ENCODE assay signal across 8 cellular contexts in the genomic region with DNA sequence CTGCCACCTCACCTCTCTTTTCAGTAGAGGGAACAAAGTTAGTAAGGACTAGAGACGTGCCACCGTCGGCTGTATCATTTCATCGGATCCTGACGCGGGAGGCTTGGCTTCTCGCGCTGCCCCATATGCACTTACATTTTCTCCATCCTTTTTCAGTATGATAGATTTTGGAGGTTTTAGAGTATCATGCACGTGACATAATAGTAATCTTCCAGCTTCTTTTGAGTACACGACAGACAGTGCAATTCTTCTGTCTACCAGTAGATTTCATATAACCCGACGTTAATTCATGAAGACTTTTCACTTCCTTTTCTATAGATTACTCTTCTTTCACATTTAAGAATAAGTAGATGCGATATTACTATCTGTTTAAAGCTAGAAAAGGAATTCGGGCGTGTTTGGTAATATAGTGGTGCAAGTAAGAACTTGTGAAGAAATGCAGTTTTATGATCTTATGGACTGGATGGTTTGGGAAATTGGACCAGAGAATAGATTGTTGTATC. TPM values are rescaled to one million over a fixed set of nuclear protein-coding genes. Genes with fewer than 3 reads are reported as not detected.
DNase-seq lines count a peak whose midpoint lies in the region; ATAC-seq, FAIRE-seq and TF ChIP-seq lines count a peak whose summit lies in the region.

No MANE protein-coding gene starts in this region.

- peak overlapping the region; percentile 93 for H3K4me2 ChIP-seq in astrocyte (ENCODE audit: low read length)

- peaks cover 8% of the 10 kb centered on the region for H3K4me1 ChIP-seq in astrocyte (ENCODE audit: insufficient read depth, low read length)
- peaks cover 0 to 15% (median 7%) of the 10 kb centered on the region in 4 donors for H3K4me1 ChIP-seq in right lobe of liver
- no peaks in the 10 kb centered on the region for H3K4me1 ChIP-seq in urinary bladder (ENCODE audit: insufficient read depth)

- TF ChIP-seq POLR2A in right lobe of liver (IDR thresholded peaks at IDR 0.05), result no peak

- peaks cover 7% of the 10 kb centered on the region for H3K27me3 Mint-ChIP-seq in astrocyte (ENCODE audit: low read depth, unreplicated experiment)

- H3K27me3 ChIP-seq in astrocyte (ENCODE audit: insufficient read depth, low read length), result peaks cover 21% of the 10 kb centered on the region
- peaks cover 0 to 9% of the 10 kb centered on the region in 2 donors for H3K27me3 ChIP-seq in right lobe of liver

- H3K36me3 Mint-ChIP-seq in astrocyte (ENCODE audit: low read depth, unreplicated experiment), result peaks cover 4% of the 10 kb centered on the region

- H3K27ac Mint-ChIP-seq in astrocyte (ENCODE audit: unreplicated experiment), result no peak overlapping the region

- DNase-seq in Ammon's horn (ENCODE audit: low spot score), result peak; percentile 13
- DNase-seq in astrocyte (ENCODE audit: low read depth), result no peak
- DNase-seq in right lobe of liver, result no peak
- DNase-seq in NCI-H1694 treated with DMSO at 0.1 percent for 48 hours (lab: John Stamatoyannopoulos, UW), result no peak
- DNase-seq in iPS-NIHi11 (ENCODE audit: low spot score), result no peak
- no peak for DNase-seq in sciatic nerve (ENCODE audit: low spot score)

- H2AFZ ChIP-seq in astrocyte (ENCODE audit: low read depth, low read length), result peak overlapping the region; percentile 94

- H3K27ac ChIP-seq in astrocyte (ENCODE audit: low read depth, low read length), result no peak overlapping the region
- no peak overlapping the region for H3K27ac ChIP-seq in right lobe of liver
- H3K27ac ChIP-seq in urinary bladder (ENCODE audit: low read depth), result no peak overlapping the region

- H3K79me2 ChIP-seq in astrocyte (ENCODE audit: insufficient read depth, low read length), result no peaks in the 10 kb centered on the region

- peak overlapping the region; percentile 90 for H3K4me3 Mint-ChIP-seq in astrocyte (ENCODE audit: unreplicated experiment)

- H3K9me3 ChIP-seq in astrocyte (ENCODE audit: insufficient read depth, low read depth, low read length) (no peaks in the 10 kb centered on the region), right lobe of liver (no peaks in the 10 kb centered on the region)

- H3K36me3 ChIP-seq in astrocyte (ENCODE audit: insufficient read depth, low read length), result no peaks in the 10 kb centered on the region
- no peaks in the 10 kb centered on the region for H3K36me3 ChIP-seq in right lobe of liver
- H3K36me3 ChIP-seq in urinary bladder (ENCODE audit: insufficient read depth), result no peaks in the 10 kb centered on the region

- intact Hi-C loops in right lobe of liver (cut with DNase I), result no loop called here
- intact Hi-C loops in sciatic nerve (cut with DNase I), result no loop called here

- ATAC-seq in HG03159 (IDR thresholded peaks at IDR 0.05; ENCODE audit: unreplicated experiment), result peak; percentile 35
- no peak for ATAC-seq in right lobe of liver
- ATAC-seq in sciatic nerve, result no peak

- H3K4me1 Mint-ChIP-seq in astrocyte (ENCODE audit: low read depth, unreplicated experiment), result peaks cover 7% of the 10 kb centered on the region

- 15% methylated on average over 14 of the region's 15 CpGs for WGBS in right lobe of liver (ENCODE audit: insufficient coverage, low coverage, low lambda C conversion rate, missing lambda C conversion rate)
- whole genome bisulfite sequencing in urinary bladder, result 15% methylated on average over 15 of the region's 15 CpGs

- peak overlapping the region; percentile 62 for H3K4me3 ChIP-seq in astrocyte (ENCODE audit: insufficient read depth, low read depth, low read length)
- peak overlapping the region; percentile 63 to 76 (median 67) for H3K4me3 ChIP-seq in right lobe of liver
- peak overlapping the region; percentile 80 for H3K4me3 ChIP-seq in urinary bladder (ENCODE audit: low read depth, low read length)

- H4K20me1 ChIP-seq in astrocyte (ENCODE audit: insufficient read depth, low read length), result no peaks in the 10 kb centered on the region

- no peak for FAIRE-seq in astrocyte (lab: Jason Lieb, UNC)

- no peak for TF ChIP-seq CTCF in astrocyte (IDR thresholded peaks at IDR 0.05; ENCODE audit: insufficient read depth, low read depth, low read length)
- no peak for TF ChIP-seq CTCF in right lobe of liver (IDR thresholded peaks at IDR 0.05)

- H3K9me3 Mint-ChIP-seq in astrocyte (ENCODE audit: unreplicated experiment), result peaks cover 4% of the 10 kb centered on the region

- peak overlapping the region; percentile 65 for H3K9ac ChIP-seq in astrocyte (ENCODE audit: low read length)

RNA-seq across cellular contexts. Expression of gene CDS1, which starts 1.0 kb away (rescaled TPM):
- total RNA-seq in astrocyte (3.8 and 5.7 TPM in 2 replicates), right lobe of liver (10 to 100 TPM in 1 of 6 experiments, under 1 TPM in 5; 0.06 to 11.2 (median 0.45) TPM), urinary bladder (5.3 TPM), sciatic nerve (0.31 TPM)
- 1.6 TPM for polyA plus RNA-seq in urinary bladder
